ENCODE assay signal across 1 cellular context in the genomic region with DNA sequence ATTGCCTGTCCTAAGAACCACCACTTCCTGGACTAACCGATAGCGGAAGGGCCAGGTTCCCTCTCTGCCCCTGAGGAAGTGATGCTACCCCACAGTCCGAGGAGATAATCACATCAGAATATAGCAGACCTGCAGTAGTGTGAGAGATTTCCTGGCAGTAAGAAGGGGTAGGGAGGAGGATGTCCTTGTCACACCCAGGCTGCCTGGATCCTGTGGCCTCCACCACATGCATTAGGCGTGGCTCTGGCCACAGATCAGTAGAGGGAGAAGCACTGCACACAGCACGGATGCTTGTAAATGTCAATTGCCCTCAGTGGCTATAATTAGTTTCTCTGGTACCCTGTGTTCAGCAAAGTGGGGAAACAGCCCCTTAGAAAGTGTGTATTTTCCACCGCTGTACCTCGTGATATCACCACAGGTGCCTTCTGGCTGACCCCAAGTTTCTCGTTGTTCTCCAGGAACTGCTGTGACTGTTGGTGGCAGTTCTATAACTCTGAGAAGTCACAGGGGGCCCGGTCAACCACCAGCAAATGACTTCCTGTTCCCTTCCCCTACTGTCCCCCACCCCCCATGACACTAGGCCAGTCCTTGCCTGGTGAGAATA.
TF ChIP-seq lines count a peak whose summit lies in the region.

No MANE protein-coding gene starts in this region.

TF ChIP-seq in WTC11, 78 proteins besides CTCF, POLR2A, EP300 and RAD21 (continued from another document):
- TF ChIP-seq NFYB (CRISPR knock-in tag; conservative IDR thresholded peaks at IDR 0.05; ENCODE audit: low read depth): no peak
